19 cellular contexts compared by ENCODE assay signal in the genomic region with DNA sequence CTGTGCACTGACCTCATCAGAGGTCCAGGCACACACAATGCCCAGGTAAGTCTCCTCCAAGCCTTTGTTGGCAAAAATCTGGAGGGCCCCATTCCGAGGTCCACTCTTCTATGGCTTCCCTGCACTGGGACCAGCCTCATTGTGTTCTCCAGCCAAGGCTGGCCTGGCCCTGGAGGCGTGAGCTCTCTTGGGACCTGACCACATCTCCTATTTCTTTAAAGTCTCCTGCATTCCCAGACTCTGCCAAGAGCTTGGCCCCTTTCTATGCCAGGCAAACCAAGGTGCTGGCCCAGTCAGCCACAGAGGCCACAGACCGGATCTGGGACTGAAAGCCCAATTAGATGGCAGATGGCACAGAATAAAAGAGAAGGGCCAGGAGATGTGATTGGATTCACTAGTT. TPM values are rescaled to one million over a fixed set of nuclear protein-coding genes. Genes with fewer than 3 reads are reported as not detected.
DNase-seq lines count a peak whose midpoint lies in the region; ATAC-seq and TF ChIP-seq lines count a peak whose summit lies in the region.
"Had no signal": no experiment of that assay in that cellular context is flagged by ENCODE, and none has a peak within 500 bp of the region (broad histone marks: within the 10 kb centered on the region; RNA-seq: fewer than 3 reads in every experiment).

No MANE protein-coding gene starts in this region.

- intact Hi-C loops in activated CD4-positive, alpha-beta T cell treated with anti-CD3 and anti-CD28 coated beads, Interleukin-2, amount 10 ng/mL, durations not matched to agents 24 days and 14 days (cut with micrococcal nuclease) = no loop called here
- intact Hi-C loops in activated T-helper 2 cell treated with anti-CD3 and anti-CD28 coated beads, Interferon-gamma antibody, Interleukin-2, Interleukin-4, amounts not matched to agents 10 μg/mL and 5 μg/mL and 100 μg/mL, durations not matched to agents 14 hours and 24 hours and 36 hours (cut with micrococcal nuclease) = no loop called here

- no peak for TF ChIP-seq CTCF in osteocyte (IDR thresholded peaks at IDR 0.05)

- H3K27me3 Mint-ChIP-seq in activated CD4-positive, alpha-beta T cell treated with anti-CD3 and anti-CD28 coated beads, Interleukin-2, amount 10 ng/mL, durations not matched to agents 24 days and 14 days = no peaks in the 10 kb centered on the region
- no peaks in the 10 kb centered on the region for H3K27me3 Mint-ChIP-seq in osteocyte (ENCODE audit: unreplicated experiment)
- no peaks in the 10 kb centered on the region for H3K27me3 Mint-ChIP-seq in activated T-helper 2 cell treated with anti-CD3 and anti-CD28 coated beads, Interferon-gamma antibody, Interleukin-2, Interleukin-4, amounts not matched to agents 10 μg/mL and 5 μg/mL and 100 μg/mL, durations not matched to agents 14 hours and 24 hours and 36 hours (ENCODE audit: low read depth)

- no peak overlapping the region for H3K4me3 Mint-ChIP-seq in activated CD4-positive, alpha-beta T cell treated with anti-CD3 and anti-CD28 coated beads, Interleukin-2, amount 10 ng/mL, durations not matched to agents 24 days and 14 days
- H3K4me3 Mint-ChIP-seq in osteocyte (ENCODE audit: unreplicated experiment) = no peak overlapping the region
- no peak overlapping the region for H3K4me3 Mint-ChIP-seq in activated T-helper 2 cell treated with anti-CD3 and anti-CD28 coated beads, Interferon-gamma antibody, Interleukin-2, Interleukin-4, amounts not matched to agents 10 μg/mL and 5 μg/mL and 100 μg/mL, durations not matched to agents 14 hours and 24 hours and 36 hours (ENCODE audit: low read depth)
- H3K4me3 Mint-ChIP-seq: CD8-positive, alpha-beta T cell had no signal

- H3K27ac Mint-ChIP-seq in activated CD4-positive, alpha-beta T cell treated with anti-CD3 and anti-CD28 coated beads, Interleukin-2, amount 10 ng/mL, durations not matched to agents 24 days and 14 days = peak overlapping the region; percentile 25
- H3K27ac Mint-ChIP-seq in osteocyte (ENCODE audit: unreplicated experiment) = peak overlapping the region; percentile 50
- H3K27ac Mint-ChIP-seq in activated T-helper 2 cell treated with anti-CD3 and anti-CD28 coated beads, Interferon-gamma antibody, Interleukin-2, Interleukin-4, amounts not matched to agents 10 μg/mL and 5 μg/mL and 100 μg/mL, durations not matched to agents 14 hours and 24 hours and 36 hours = no peak overlapping the region
- H3K27ac Mint-ChIP-seq: CD8-positive, alpha-beta T cell had no signal

- H3K9me3 Mint-ChIP-seq in activated CD4-positive, alpha-beta T cell treated with anti-CD3 and anti-CD28 coated beads, Interleukin-2, amount 10 ng/mL, durations not matched to agents 24 days and 14 days = no peaks in the 10 kb centered on the region
- no peaks in the 10 kb centered on the region for H3K9me3 Mint-ChIP-seq in osteocyte (ENCODE audit: unreplicated experiment)
- no peaks in the 10 kb centered on the region for H3K9me3 Mint-ChIP-seq in activated T-helper 2 cell treated with anti-CD3 and anti-CD28 coated beads, Interferon-gamma antibody, Interleukin-2, Interleukin-4, amounts not matched to agents 10 μg/mL and 5 μg/mL and 100 μg/mL, durations not matched to agents 14 hours and 24 hours and 36 hours
- H3K9me3 Mint-ChIP-seq: CD8-positive, alpha-beta T cell had no signal

- DNase-seq in activated CD4-positive, alpha-beta T cell treated with anti-CD3 and anti-CD28 coated beads, Interleukin-2, amount 10 ng/mL, durations not matched to agents 24 days and 14 days = no peak
- DNase-seq in activated CD4-positive, alpha-beta T cell treated with anti-CD3 and anti-CD28 coated beads for 48 hours = no peak
- DNase-seq in cerebellum (ENCODE audit: low spot score) (peak; percentile 50), osteocyte (ENCODE audit: extremely low spot score, unreplicated experiment) (no peak), GOT3 (lab: John Stamatoyannopoulos, UW) (no peak)
- DNase-seq in stimulated activated CD4-positive, alpha-beta T cell treated with anti-CD3 and anti-CD28 coated beads, Interleukin-12 subunit alpha, Interleukin-12 subunit beta, amount 100 ng/mL, for 4 hours = no peak
- no peak for DNase-seq in activated T-helper 2 cell treated with anti-CD3 and anti-CD28 coated beads, Interferon-gamma antibody, Interleukin-2, Interleukin-4, amounts not matched to agents 10 μg/mL and 5 μg/mL and 100 μg/mL, durations not matched to agents 14 hours and 24 hours and 36 hours (ENCODE audit: low spot score)
- DNase-seq: BE2C; CD8-positive, alpha-beta T cell; DMS79 treated with DMSO at 0.1 percent for 48 hours; HCEC 1CT; NCI-H146; NCI-H2081 treated with DMSO at 0.1 percent for 48 hours; NCI-H510A treated with DMSO at 0.1 percent for 48 hours; NCI-H82; Right ventricle myocardium superior had no signal

- peaks cover 29% of the 10 kb centered on the region for H3K4me1 Mint-ChIP-seq in activated CD4-positive, alpha-beta T cell treated with anti-CD3 and anti-CD28 coated beads, Interleukin-2, amount 10 ng/mL, durations not matched to agents 24 days and 14 days
- H3K4me1 Mint-ChIP-seq in osteocyte (ENCODE audit: unreplicated experiment) = peaks cover 38% of the 10 kb centered on the region
- peaks cover 28% of the 10 kb centered on the region for H3K4me1 Mint-ChIP-seq in activated T-helper 2 cell treated with anti-CD3 and anti-CD28 coated beads, Interferon-gamma antibody, Interleukin-2, Interleukin-4, amounts not matched to agents 10 μg/mL and 5 μg/mL and 100 μg/mL, durations not matched to agents 14 hours and 24 hours and 36 hours (ENCODE audit: low read depth)

- peaks cover 2% of the 10 kb centered on the region for H3K36me3 Mint-ChIP-seq in activated CD4-positive, alpha-beta T cell treated with anti-CD3 and anti-CD28 coated beads, Interleukin-2, amount 10 ng/mL, durations not matched to agents 24 days and 14 days (ENCODE audit: low read depth)
- H3K36me3 Mint-ChIP-seq in osteocyte (ENCODE audit: unreplicated experiment) = no peaks in the 10 kb centered on the region
- peaks cover 27% of the 10 kb centered on the region for H3K36me3 Mint-ChIP-seq in activated T-helper 2 cell treated with anti-CD3 and anti-CD28 coated beads, Interferon-gamma antibody, Interleukin-2, Interleukin-4, amounts not matched to agents 10 μg/mL and 5 μg/mL and 100 μg/mL, durations not matched to agents 14 hours and 24 hours and 36 hours (ENCODE audit: low read depth)
- H3K36me3 Mint-ChIP-seq: CD8-positive, alpha-beta T cell had no signal

- no peak for ATAC-seq in HG03039 (IDR thresholded peaks at IDR 0.05; ENCODE audit: unreplicated experiment)
- ATAC-seq: CD8-positive, alpha-beta T cell; K562; Panc1 had no signal

RNA-seq across cellular contexts. Expression of gene C11orf58, which starts 55.1 kb away (rescaled TPM):
- 142 and 149 TPM in 2 replicates for total RNA-seq in activated CD4-positive, alpha-beta T cell treated with anti-CD3 and anti-CD28 coated beads, Interleukin-2, amount 10 ng/mL, durations not matched to agents 24 days and 14 days
- total RNA-seq in cerebellum (172 TPM), osteocyte (143 and 150 TPM in 2 replicates)
- total RNA-seq in activated T-helper 2 cell treated with anti-CD3 and anti-CD28 coated beads, Interferon-gamma antibody, Interleukin-2, Interleukin-4, amounts not matched to agents 10 μg/mL and 5 μg/mL and 100 μg/mL, durations not matched to agents 14 hours and 24 hours and 36 hours = 135 and 162 TPM in 2 replicates
